In the genomic region with DNA sequence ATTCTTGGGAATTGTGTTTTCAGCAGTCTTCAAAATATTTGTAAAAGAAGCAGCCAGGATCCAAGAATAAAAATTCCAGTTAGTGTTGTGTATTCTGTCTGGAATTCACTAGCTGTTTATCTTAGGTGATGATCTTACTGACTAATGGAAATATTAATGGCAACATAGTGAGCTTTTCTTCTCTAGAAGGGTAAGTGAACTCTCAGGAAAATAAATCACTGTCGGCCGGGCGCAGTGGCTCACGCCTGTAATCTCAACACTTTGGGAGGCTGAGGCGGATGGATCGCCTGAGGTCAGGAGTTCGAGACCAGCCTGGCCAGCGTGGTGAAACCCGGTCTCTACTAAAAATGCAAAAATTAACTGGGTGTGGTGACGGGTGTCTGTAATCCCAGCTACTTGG, we compare ENCODE assay signal across 16 cellular contexts.
DNase-seq lines count a peak whose midpoint lies in the region; ATAC-seq, FAIRE-seq and TF ChIP-seq lines count a peak whose summit lies in the region.
"Had no signal": no experiment of that assay in that cellular context is flagged by ENCODE, and none has a peak within 500 bp of the region (broad histone marks: within the 10 kb centered on the region; RNA-seq: fewer than 3 reads in every experiment).

No MANE protein-coding gene starts in this region.

- H3K4me2 ChIP-seq in mammary epithelial cell (ENCODE audit: insufficient read depth, low read depth, low read length), result no peak overlapping the region
- H3K4me2 ChIP-seq in endothelial cell of umbilical vein (ENCODE audit: insufficient read depth, low read length), result no peak overlapping the region
- H3K4me2 ChIP-seq: GM23338 had no signal

- POLR2A ChIA-PET in MCF 10A (lab: Yijun Ruan, JAX), result interaction anchor here (1.1 to 1.2 kb wide), 2 partner anchors 14 to 154 kb away, joined by 3 read pairs; no protein-coding TSS in a partner anchor
- POLR2A ChIA-PET in endothelial cell of umbilical vein (lab: Charles Lee), result no interaction called here

- no peaks in the 10 kb centered on the region for H3K4me1 ChIP-seq in mammary epithelial cell (ENCODE audit: insufficient read depth, low read length)
- H3K4me1 ChIP-seq in endothelial cell of umbilical vein (ENCODE audit: control insufficient read depth, extremely low read depth, insufficient read depth, low read length), result no peaks in the 10 kb centered on the region
- H3K4me1 ChIP-seq: breast epithelium had no signal

- peaks cover 64% of the 10 kb centered on the region for H3K36me3 Mint-ChIP-seq in MCF 10A (ENCODE audit: insufficient read depth, unreplicated experiment)

- no peak overlapping the region for H3K27ac ChIP-seq in mammary epithelial cell (ENCODE audit: insufficient read depth, low read depth, low read length)
- H3K27ac ChIP-seq in endothelial cell of umbilical vein (ENCODE audit: insufficient read depth, low read depth, low read length), result no peak overlapping the region
- H3K27ac ChIP-seq: skin epidermis had no signal

- no peak for TF ChIP-seq POLR2A in endothelial cell of umbilical vein (IDR thresholded peaks at IDR 0.05; ENCODE audit: low read depth, low read length)

- in situ Hi-C loops in mammary epithelial cell (cut with MboI; ENCODE audit: low sequenced_read_pairs in 2 of 2), result loop anchor here in 1 of 2 donors (25.0 kb wide), 1 partner anchor 161 kb away; no protein-coding TSS in a partner anchor
- in situ Hi-C loops in GM13977 (cut with MboI; ENCODE audit: low pct_unique_long_range_greater_than_20kb, low sequenced_read_pairs, unreplicated experiment), result no loop called here

- no peaks in the 10 kb centered on the region for H3K27me3 Mint-ChIP-seq in MCF 10A (ENCODE audit: insufficient read depth, unreplicated experiment)

- intact Hi-C loops in mammary epithelial cell (cut with micrococcal nuclease) (no loop called here), MCF 10A (cut with micrococcal nuclease) (no loop called here), endothelial cell of umbilical vein (cut with micrococcal nuclease) (no loop called here)

- DNase-seq in mammary epithelial cell, result peak; percentile 12
- no peak for DNase-seq in MCF 10A (ENCODE audit: unreplicated experiment)
- peak; percentile 28 for DNase-seq in endothelial cell of umbilical vein (ENCODE audit: low read depth, low spot score)
- peak; percentile 41 for DNase-seq in non-pigmented ciliary epithelial cell (ENCODE audit: low read depth)
- no peak for DNase-seq in NCI-H187 treated with DMSO at 0.1 percent for 48 hours (lab: John Stamatoyannopoulos, UW)
- DNase-seq in cerebellar cortex (ENCODE audit: low spot score), result no peak
- no peak for DNase-seq in GM13977 (ENCODE audit: low spot score)
- DNase-seq: 8988T, MM.1S, mucosa of descending colon had no signal

- no peaks in the 10 kb centered on the region for H3K27me3 ChIP-seq in mammary epithelial cell (ENCODE audit: insufficient read depth, low read length)
- H3K27me3 ChIP-seq in endothelial cell of umbilical vein (ENCODE audit: control insufficient read depth in 2 of 2, insufficient read depth in 2 of 2, low read length in 2 of 2), result no peaks in the 10 kb centered on the region
- H3K27me3 ChIP-seq: breast epithelium had no signal

- H3K79me2 ChIP-seq in mammary epithelial cell (ENCODE audit: insufficient read depth, low read length), result no peaks in the 10 kb centered on the region
- no peaks in the 10 kb centered on the region for H3K79me2 ChIP-seq in endothelial cell of umbilical vein (ENCODE audit: control insufficient read depth, insufficient read depth, low read length)

- no peak for TF ChIP-seq CTCF in mammary epithelial cell (conservative IDR thresholded peaks at IDR 0.05 in 1 of 2, IDR thresholded peaks at IDR 0.05 in 1 of 2; ENCODE audit: extremely low read depth in 1 of 2, insufficient read depth in 1 of 2, low read depth in 1 of 2, low read length in 2 of 2)
- no peak for TF ChIP-seq CTCF in MCF 10A (IDR thresholded peaks at IDR 0.05; ENCODE audit: unreplicated experiment)
- no peak for TF ChIP-seq CTCF in endothelial cell of umbilical vein (IDR thresholded peaks at IDR 0.05; ENCODE audit: extremely low read depth in 1 of 2, insufficient read depth in 1 of 2, low read depth in 1 of 2, low read length in 2 of 2)
- TF ChIP-seq CTCF in GM13977 (IDR thresholded peaks at IDR 0.05; ENCODE audit: extremely low read depth, insufficient read depth, missing control alignments), result no peak

- H3K9ac ChIP-seq in mammary epithelial cell (ENCODE audit: insufficient read depth, low read length) (no peak overlapping the region), endothelial cell of umbilical vein (replicated peaks; ENCODE audit: extremely low read depth, insufficient read depth, low read length) (no peak overlapping the region)

- no peaks in the 10 kb centered on the region for H3K9me3 Mint-ChIP-seq in MCF 10A (ENCODE audit: unreplicated experiment)
- H3K9me3 Mint-ChIP-seq: activated T-helper 1 cell treated with anti-CD3 and anti-CD28 coated beads, Interleukin-12 subunit alpha, Interleukin-12 subunit beta, Interleukin-2, Interleukin-4 antibody, amounts not matched to agents 30 ng/mL and 10 ng/mL and 1 ng/mL, durations not matched to agents 14 hours and 24 hours and 36 hours; GM23338 had no signal

- no peaks in the 10 kb centered on the region for H3K4me1 Mint-ChIP-seq in MCF 10A (ENCODE audit: insufficient read depth, unreplicated experiment)
- H3K4me1 Mint-ChIP-seq: GM23338 had no signal

- ATAC-seq in HG03520 (IDR thresholded peaks at IDR 0.05; ENCODE audit: unreplicated experiment), result no peak
- ATAC-seq: GM23338, mucosa of descending colon had no signal

- no peak overlapping the region for H2AFZ ChIP-seq in mammary epithelial cell (ENCODE audit: low read depth, low read length)
- no peak overlapping the region for H2AFZ ChIP-seq in endothelial cell of umbilical vein (ENCODE audit: low read depth, low read length)
- H2AFZ ChIP-seq: GM23338 had no signal

- H3K9me3 ChIP-seq in mammary epithelial cell (replicated peaks; ENCODE audit: insufficient read depth, low read length) (no peaks in the 10 kb centered on the region), endothelial cell of umbilical vein (replicated peaks; ENCODE audit: control insufficient read depth, insufficient read depth, low read length) (no peaks in the 10 kb centered on the region)
- H3K9me3 ChIP-seq: breast epithelium, mucosa of descending colon had no signal

- dilution Hi-C loops in mammary epithelial cell (cut with HindIII; ENCODE audit: low sequenced_read_pairs), result no loop called here
- dilution Hi-C loops in endothelial cell of umbilical vein (cut with MboI; ENCODE audit: extremely low pct_ligation_motif_present, low sequenced_read_pairs), result no loop called here

- CTCF ChIA-PET in mammary epithelial cell (lab: Charles Lee; ENCODE audit: low non-redundant PET), result no interaction called here
- CTCF ChIA-PET in MCF 10A (lab: Yijun Ruan, JAX), result interaction anchor here (0.6 to 1.2 kb wide), 4 partner anchors 31 to 183 kb away, joined by 3 to 7 read pairs (median 6); no protein-coding TSS in a partner anchor
- CTCF ChIA-PET in endothelial cell of umbilical vein (lab: Charles Lee), result interaction anchor here (0.9 kb wide), 1 partner anchor 89 kb away, joined by 3 read pairs; no protein-coding TSS in a partner anchor

- no peaks in the 10 kb centered on the region for H3K9me1 ChIP-seq in endothelial cell of umbilical vein (replicated peaks; ENCODE audit: control insufficient read depth, extremely low read depth, insufficient read depth, low read length)

- H3K36me3 ChIP-seq in mammary epithelial cell (ENCODE audit: insufficient read depth, low read length), result peaks cover 12% of the 10 kb centered on the region
- peaks cover 2 to 7% of the 10 kb centered on the region in 2 experiments for H3K36me3 ChIP-seq in endothelial cell of umbilical vein (ENCODE audit: control insufficient read depth in 2 of 2, extremely low read depth in 1 of 2, insufficient read depth in 2 of 2, low read length in 2 of 2)
- H3K36me3 ChIP-seq: breast epithelium had no signal

- no peak for FAIRE-seq in endothelial cell of umbilical vein (lab: Jason Lieb, UNC)
- FAIRE-seq: GM12892 had no signal

- WGBS in mammary epithelial cell (ENCODE audit: low coverage, missing lambda C conversion rate), result 90% methylated on average over 10 of the region's 10 CpGs

- H3K4me3 ChIP-seq in mammary epithelial cell (replicated peaks in 1 of 3; ENCODE audit: insufficient read depth in 1 of 3, low read depth in 2 of 3, low read length in 3 of 3) (no peak overlapping the region), endothelial cell of umbilical vein (replicated peaks in 1 of 3; ENCODE audit: insufficient read depth in 1 of 3, low read depth in 1 of 3, low read length in 3 of 3) (no peak overlapping the region)
- H3K4me3 ChIP-seq: breast epithelium, GM23338, mucosa of descending colon, skin epidermis had no signal

- H4K20me1 ChIP-seq in mammary epithelial cell (ENCODE audit: insufficient read depth, low read length), result no peaks in the 10 kb centered on the region
- H4K20me1 ChIP-seq in endothelial cell of umbilical vein (replicated peaks; ENCODE audit: control insufficient read depth, extremely low read depth, insufficient read depth, low read length), result no peaks in the 10 kb centered on the region

- BruUV-seq in mammary epithelial cell (replicated peaks; lab: Mats Ljungman, UMichigan) (no TSS peak), MCF 10A (replicated peaks; lab: Mats Ljungman, UMichigan) (no TSS peak), endothelial cell of umbilical vein (replicated peaks; lab: Mats Ljungman, UMichigan) (no TSS peak)

- H3K27ac Mint-ChIP-seq in MCF 10A (ENCODE audit: low read depth, unreplicated experiment), result no peak overlapping the region
- H3K27ac Mint-ChIP-seq: activated T-helper 1 cell treated with anti-CD3 and anti-CD28 coated beads, Interleukin-12 subunit alpha, Interleukin-12 subunit beta, Interleukin-2, Interleukin-4 antibody, amounts not matched to agents 30 ng/mL and 10 ng/mL and 1 ng/mL, durations not matched to agents 14 hours and 24 hours and 36 hours; GM23338 had no signal

- H3K4me3 Mint-ChIP-seq in MCF 10A (ENCODE audit: unreplicated experiment), result no peak overlapping the region
- H3K4me3 Mint-ChIP-seq: activated T-helper 1 cell treated with anti-CD3 and anti-CD28 coated beads, Interleukin-12 subunit alpha, Interleukin-12 subunit beta, Interleukin-2, Interleukin-4 antibody, amounts not matched to agents 30 ng/mL and 10 ng/mL and 1 ng/mL, durations not matched to agents 14 hours and 24 hours and 36 hours; GM23338 had no signal

TF ChIP-seq in endothelial cell of umbilical vein, 7 proteins besides CTCF, POLR2A, EP300 and RAD21:
- TF ChIP-seq POLR2AphosphoS5 (IDR thresholded peaks at IDR 0.05; ENCODE audit: insufficient read depth, low read depth, low read length), result no peak
- TF ChIP-seq, protein P1, sequence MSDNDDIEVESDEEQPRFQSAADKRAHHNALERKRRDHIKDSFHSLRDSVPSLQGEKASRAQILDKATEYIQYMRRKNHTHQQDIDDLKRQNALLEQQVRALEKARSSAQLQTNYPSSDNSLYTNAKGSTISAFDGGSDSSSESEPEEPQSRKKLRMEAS (IDR thresholded peaks at IDR 0.05; ENCODE audit: insufficient read depth, insufficient read length), result no peak
- no peak for TF ChIP-seq EZH2 (IDR thresholded peaks at IDR 0.05; ENCODE audit: borderline replicate concordance, low read depth, low read length, severe bottlenecking)

Comparison
In these comparisons a context has a peak if more than half of its experiments do, and no peak if none do; other contexts are left out.
1. DNase-seq: peak in mammary epithelial cell (single experiment), endothelial cell of umbilical vein (single experiment) and non-pigmented ciliary epithelial cell (single experiment); none in MCF 10A (single experiment), NCI-H187 treated with DMSO at 0.1 percent for 48 hours (single experiment), cerebellar cortex (single experiment) and GM13977 (single experiment).